Comparison of ENCODE assay signal across 18 cellular contexts in the genomic region with DNA sequence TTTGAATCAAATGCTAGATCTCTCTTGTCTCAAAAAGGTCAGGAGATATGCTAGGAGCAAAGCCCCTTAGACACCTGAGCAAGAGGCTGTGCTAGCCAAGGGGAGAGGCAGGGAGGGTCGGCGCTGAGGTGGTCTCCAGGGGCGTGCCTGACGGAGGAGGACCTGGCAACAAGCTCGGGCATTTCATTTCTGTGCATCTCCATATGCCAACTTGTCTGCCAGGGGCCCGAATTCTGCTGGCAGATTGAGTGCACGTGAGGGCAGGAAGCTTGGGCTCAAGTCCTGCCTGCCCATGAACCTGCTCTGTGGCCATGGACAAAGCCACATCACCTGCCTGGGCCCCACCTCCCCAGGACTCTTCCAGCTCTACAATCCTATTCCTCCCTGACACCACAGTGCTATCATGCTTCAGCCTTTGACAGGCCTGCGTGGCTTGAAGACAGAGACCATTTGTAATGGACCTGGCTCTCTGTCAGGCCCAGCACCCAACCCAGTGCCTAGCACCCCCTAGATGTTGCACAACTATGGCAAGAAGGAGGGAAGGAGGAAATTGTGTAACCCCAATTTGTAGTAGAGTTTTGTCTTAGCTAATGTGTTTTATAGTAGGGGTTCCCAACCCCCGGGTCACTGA. TPM values are rescaled to one million over a fixed set of nuclear protein-coding genes. Genes with fewer than 3 reads are reported as not detected.
A peak's percentile ranks its signal among the peaks of the same experiment; 100 is the strongest.
DNase-seq lines count a peak whose midpoint lies in the region; ATAC-seq and TF ChIP-seq lines count a peak whose summit lies in the region.
"Had no signal": no experiment of that assay in that cellular context is flagged by ENCODE, and none has a peak within 500 bp of the region (broad histone marks: within the 10 kb centered on the region; RNA-seq: fewer than 3 reads in every experiment).

No MANE protein-coding gene starts in this region.

- DNase-seq in cardiac septum (ENCODE audit: low spot score), result peak; percentile 59
- DNase-seq in right atrium auricular region (ENCODE audit: low spot score), result no peak
- peak; percentile 2 for DNase-seq in amniotic epithelial cell (ENCODE audit: low read depth)
- DNase-seq in omental fat pad (ENCODE audit: low spot score), result no peak
- DNase-seq in upper lobe of left lung, result no peak
- no peak for DNase-seq in erythroblast (lab: John Stamatoyannopoulos, UW)
- DNase-seq: C1 segment of cervical spinal cord, DMS 273 treated with DMSO at 0.1 percent for 48 hours, GF-D8, NCI-H187 treated with DMSO at 0.1 percent for 48 hours, NCI-H446, PC-3 had no signal

- no peaks in the 10 kb centered on the region for H3K27me3 ChIP-seq in right atrium auricular region
- no peaks in the 10 kb centered on the region for H3K27me3 ChIP-seq in upper lobe of left lung
- H3K27me3 ChIP-seq: SJSA1 had no signal

- H3K4me3 ChIP-seq in right atrium auricular region (no peak overlapping the region), upper lobe of left lung (no peak overlapping the region)
- H3K4me3 ChIP-seq: GM23338, SJSA1 had no signal

- no peaks in the 10 kb centered on the region for H3K9me3 ChIP-seq in right atrium auricular region
- H3K9me3 ChIP-seq in upper lobe of left lung, result no peaks in the 10 kb centered on the region
- H3K9me3 ChIP-seq: SJSA1 had no signal

- no peak for TF ChIP-seq CTCF in right atrium auricular region (IDR thresholded peaks at IDR 0.05)
- TF ChIP-seq CTCF in omental fat pad (IDR thresholded peaks at IDR 0.05), result no peak
- no peak for TF ChIP-seq CTCF in upper lobe of left lung (IDR thresholded peaks at IDR 0.05)

- no peak for TF ChIP-seq EP300 in upper lobe of left lung (IDR thresholded peaks at IDR 0.05)

- H3K4me1 ChIP-seq in right atrium auricular region (no peaks in the 10 kb centered on the region), upper lobe of left lung (no peaks in the 10 kb centered on the region)
- H3K4me1 ChIP-seq: SJSA1 had no signal

- no peak overlapping the region for H3K27ac ChIP-seq in right atrium auricular region
- H3K27ac ChIP-seq in upper lobe of left lung, result no peak overlapping the region
- H3K27ac ChIP-seq: RWPE1, SJSA1 had no signal

- no peaks in the 10 kb centered on the region for H3K36me3 ChIP-seq in right atrium auricular region
- no peaks in the 10 kb centered on the region for H3K36me3 ChIP-seq in upper lobe of left lung
- H3K36me3 ChIP-seq: SJSA1 had no signal

- ATAC-seq in omental fat pad (ENCODE audit: low FRiP score) (peak; percentile 59), upper lobe of left lung (ENCODE audit: low FRiP score in 2 of 2) (no peak), GM18873 (IDR thresholded peaks at IDR 0.05; ENCODE audit: low FRiP score, unreplicated experiment) (no peak)
- ATAC-seq: GM23338, PC-3 had no signal

- no peak for TF ChIP-seq POLR2A in upper lobe of left lung (IDR thresholded peaks at IDR 0.05)
- TF ChIP-seq POLR2A in erythroblast (IDR thresholded peaks at IDR 0.05; ENCODE audit: low read length), result no peak

- intact Hi-C loops in cardiac septum (cut with DNase I), result loop anchor here (10.0 kb wide), 1 partner anchor 335 kb away; the partner anchor contains the start of genes FOXRED1 and SRPRA

- WGBS in upper lobe of left lung, 2 donors, result 77 to 79% methylated on average over 9 of the region's 9 CpGs

RNA-seq across cellular contexts. Expression of gene VSIG10L2, which starts 16.3 kb away (rescaled TPM):
- total RNA-seq in cardiac septum, result not detected
- total RNA-seq in right atrium auricular region, result not detected
- under 1 TPM in 1 of 4 donors, not detected in 3; 0.32 TPM for total RNA-seq in omental fat pad
- under 1 TPM in 1 of 6 donors, not detected in 5; 0.13 TPM for total RNA-seq in upper lobe of left lung
- total RNA-seq: Daoy, GM23338, MCF 10A, PC-3, SJSA1 had no signal

RNA-seq across cellular contexts. Expression of gene DDX25, which starts 25.3 kb away (rescaled TPM):
- total RNA-seq in cardiac septum (not detected), right atrium auricular region (not detected), omental fat pad (1 to 10 TPM in 1 of 4 donors, under 1 TPM in 1, not detected in 2; 0.60 to 2.5 TPM), upper lobe of left lung (under 1 TPM in 1 of 6 donors, not detected in 5; 0.31 TPM)
- total RNA-seq: MCF 10A, PC-3, SJSA1 had no signal

RNA-seq across cellular contexts. Expression of gene PUS3, which starts 26.6 kb away (rescaled TPM):
- total RNA-seq in cardiac septum (7.1 TPM), right atrium auricular region (1 to 10 TPM; 3.1 to 8.7 TPM), omental fat pad (10 to 100 TPM in 2 of 4 donors, 1 to 10 TPM in 2; 7.3 to 12.2 (median 9.5) TPM), upper lobe of left lung (10 to 100 TPM in 3 of 6 donors, 1 to 10 TPM in 3; 2.6 to 22.5 (median 10.0) TPM)

RNA-seq across cellular contexts. Expression of gene HYLS1, which starts 42.1 kb away (rescaled TPM):
- total RNA-seq in cardiac septum, result 2.3 TPM
- total RNA-seq in right atrium auricular region, result 1 to 10 TPM; 3.5 to 3.7 TPM
- total RNA-seq in omental fat pad, result 1 to 10 TPM; 2.6 to 4.9 (median 3.0) TPM
- 1 to 10 TPM in 5 of 6 donors, under 1 TPM in 1; 0.55 to 6.3 (median 3.8) TPM for total RNA-seq in upper lobe of left lung

Comparison
In these comparisons a context has a peak if more than half of its experiments do, and no peak if none do; other contexts are left out.
1. DNase-seq: peak in cardiac septum (single experiment) and amniotic epithelial cell (single experiment); none in right atrium auricular region (single experiment), omental fat pad (single experiment), upper lobe of left lung (0 of 2) and erythroblast (0 of 2).